ENCODE assay signal across 14 cellular contexts in genomic region chr16:386641-387156, GRCh38. TPM values are rescaled to one million over a fixed set of nuclear protein-coding genes. Genes with fewer than 3 reads are reported as not detected.
DNase-seq lines count a peak whose midpoint lies in the region; ATAC-seq, FAIRE-seq and TF ChIP-seq lines count a peak whose summit lies in the region.
"Had no signal": no experiment of that assay in that cellular context is flagged by ENCODE, and none has a peak within 500 bp of the region (broad histone marks: within the 10 kb centered on the region; RNA-seq: fewer than 3 reads in every experiment).

No MANE protein-coding gene starts in this region.

- H3K79me2 ChIP-seq in mammary epithelial cell (ENCODE audit: insufficient read depth, low read length) (no peaks in the 10 kb centered on the region), K562 (ENCODE audit: control insufficient read depth, insufficient read depth, low read length) (peaks cover 5% of the 10 kb centered on the region; the same call in 2 of the 3 replicates)

- no peak overlapping the region for H3K14ac ChIP-seq in mesenchymal stem cell (ENCODE audit: low read length in 2 of 2)

- no peaks in the 10 kb centered on the region for H3K79me1 ChIP-seq in mesenchymal stem cell (replicated peaks; ENCODE audit: low read length, poor library complexity, severe bottlenecking)

- BruUV-seq in MCF 10A (replicated peaks; lab: Mats Ljungman, UMichigan): no TSS peak
- no TSS peak for BruUV-seq in mammary epithelial cell (replicated peaks; lab: Mats Ljungman, UMichigan)
- no TSS peak for BruUV-seq in K562 (replicated peaks; lab: Mats Ljungman, UMichigan)

- H3K4me3 ChIP-seq in mammary epithelial cell (replicated peaks in 1 of 3; ENCODE audit: insufficient read depth in 1 of 3, low read depth in 2 of 3, low read length in 3 of 3) (no peak overlapping the region), K562 (no peak overlapping the region), mesenchymal stem cell (ENCODE audit: insufficient read depth in 1 of 2, low read depth in 1 of 2, low read length in 2 of 2) (no peak overlapping the region)
- H3K4me3 ChIP-seq: tibial artery had no signal

- in situ Hi-C loops in mammary epithelial cell (cut with MboI; ENCODE audit: low sequenced_read_pairs in 2 of 2): no loop called here
- in situ Hi-C loops in K562 (cut with MboI): no loop called here
- in situ Hi-C loops in GM13977 (cut with MboI; ENCODE audit: low pct_unique_long_range_greater_than_20kb, low sequenced_read_pairs, unreplicated experiment): no loop called here

- peak; percentile 17 for TF ChIP-seq CTCF in MCF 10A (IDR thresholded peaks at IDR 0.05; ENCODE audit: unreplicated experiment)
- peak in 1 of 2 donors; percentile 15 for TF ChIP-seq CTCF in mammary epithelial cell (conservative IDR thresholded peaks at IDR 0.05 in 1 of 2, IDR thresholded peaks at IDR 0.05 in 1 of 2; ENCODE audit: extremely low read depth in 1 of 2, insufficient read depth in 1 of 2, low read depth in 1 of 2, low read length in 2 of 2)
- TF ChIP-seq CTCF in K562 (IDR thresholded peaks at IDR 0.05 in 2 of 3, conservative IDR thresholded peaks at IDR 0.05 in 1 of 3; ENCODE audit: insufficient read depth in 2 of 3, low read depth in 1 of 3, low read length in 3 of 3): peak in 2 of 3 experiments; percentile 20 to 52; a peak in 3 of 6 replicates
- no peak for TF ChIP-seq CTCF in GM13977 (IDR thresholded peaks at IDR 0.05; ENCODE audit: extremely low read depth, insufficient read depth, missing control alignments)

- H3K9ac ChIP-seq in mammary epithelial cell (ENCODE audit: insufficient read depth, low read length) (no peak overlapping the region), K562 (ENCODE audit: insufficient read depth in 1 of 2, low read depth in 2 of 2, low read length in 2 of 2) (peak overlapping the region in 1 of 2 experiments; percentile 74; a peak in 1 of 4 replicates), mesenchymal stem cell (ENCODE audit: low read length) (no peak overlapping the region)

- H3K9me3 ChIP-seq in mammary epithelial cell (replicated peaks; ENCODE audit: insufficient read depth, low read length): no peaks in the 10 kb centered on the region
- H3K9me3 ChIP-seq in K562 (replicated peaks; ENCODE audit: control insufficient read depth, insufficient read depth, low read depth, low read length): no peaks in the 10 kb centered on the region; the same call in 1 of the 2 replicates
- H3K9me3 ChIP-seq in mesenchymal stem cell (ENCODE audit: control insufficient read depth, low read length): no peaks in the 10 kb centered on the region
- H3K9me3 ChIP-seq: tibial artery had no signal

- peak in 1 of 2 experiments; percentile 31; a peak in 2 of 4 replicates for TF ChIP-seq RAD21 in K562 (CRISPR knock-in tag; conservative IDR thresholded peaks at IDR 0.05 in 1 of 2, IDR thresholded peaks at IDR 0.05 in 1 of 2)

- DNase-seq in MCF 10A (ENCODE audit: unreplicated experiment) (no peak), mammary epithelial cell (no peak), K562 (ENCODE audit: extremely low read depth in 1 of 4, low spot score in 3 of 4) (peak in 1 of 4 experiments; percentile 57), mesenchymal stem cell (peak; percentile 31), superior temporal gyrus (ENCODE audit: extremely low spot score) (peak; percentile 72), GM13977 (ENCODE audit: low spot score) (no peak)
- DNase-seq: activated CD4-positive, CD25-positive, alpha-beta regulatory T cell; activated effector memory CD4-positive, alpha-beta T cell treated with Interleukin-2 at 50 U/mL for 16 hours; PC-3; stimulated activated CD4-positive, alpha-beta T cell treated with anti-CD3 and anti-CD28 coated beads, Interleukin-4, amount 100 ng/mL, for 4 hours; tibial artery had no signal

- no peaks in the 10 kb centered on the region for H4K20me1 ChIP-seq in mammary epithelial cell (ENCODE audit: insufficient read depth, low read length)
- no peaks in the 10 kb centered on the region for H4K20me1 ChIP-seq in K562 (replicated peaks; ENCODE audit: control insufficient read depth, insufficient read depth, low read length)

- peak overlapping the region in 1 of 2 experiments; percentile 29 for H2BK12ac ChIP-seq in mesenchymal stem cell (ENCODE audit: low read length in 2 of 2)

- no peak overlapping the region for H4K91ac ChIP-seq in mesenchymal stem cell (ENCODE audit: low read length)

- no peak overlapping the region for H2AFZ ChIP-seq in mammary epithelial cell (ENCODE audit: low read depth, low read length)
- H2AFZ ChIP-seq in K562 (ENCODE audit: low read depth, low read length): 0 out of 2 replicates have a peak overlapping the region, but pooled peaks have one; percentile 27
- H2AFZ ChIP-seq in mesenchymal stem cell (ENCODE audit: low read depth, low read length): no peak overlapping the region

- no peak overlapping the region for H3K27ac Mint-ChIP-seq in MCF 10A (ENCODE audit: low read depth, unreplicated experiment)

- H3K23ac ChIP-seq in mesenchymal stem cell (ENCODE audit: low read length in 2 of 2): no peak overlapping the region

- WGBS in mammary epithelial cell (ENCODE audit: low coverage, missing lambda C conversion rate): 85% methylated on average over 12 of the region's 19 CpGs
- 60% methylated on average over 19 of the region's 19 CpGs for WGBS in K562 (ENCODE audit: insufficient coverage, low coverage, missing lambda C conversion rate)
- 82% methylated on average over 19 of the region's 19 CpGs for WGBS in mesenchymal stem cell

- no peak overlapping the region for H3K4me2 ChIP-seq in mammary epithelial cell (ENCODE audit: insufficient read depth, low read depth, low read length)
- H3K4me2 ChIP-seq in K562 (ENCODE audit: insufficient read depth, low read length): peak overlapping the region; percentile 3; the same call in 1 of the 2 replicates
- H3K4me2 ChIP-seq in mesenchymal stem cell (ENCODE audit: low read length, poor library complexity, severe bottlenecking): no peak overlapping the region

- peaks cover 9% of the 10 kb centered on the region for H3K36me3 Mint-ChIP-seq in MCF 10A (ENCODE audit: insufficient read depth, unreplicated experiment)

- H2AK5ac ChIP-seq in mesenchymal stem cell (ENCODE audit: low read length, severe bottlenecking): no peak overlapping the region

- POLR2A ChIA-PET in MCF 10A (lab: Yijun Ruan, JAX): interaction anchor here (0.7 kb wide), 1 partner anchor 109 kb away, joined by 3 read pairs; no protein-coding TSS in a partner anchor
- POLR2A ChIA-PET in K562 (lab: Yijun Ruan, JAX): interaction anchor here (0.5 to 1.3 kb wide), 4 partner anchors 10 to 330 kb away, joined by 3 read pairs; partner anchors contain the start of gene METTL26

- H3K4me1 ChIP-seq in mammary epithelial cell (ENCODE audit: insufficient read depth, low read length) (peaks cover 18% of the 10 kb centered on the region), K562 (replicated peaks in 1 of 2; ENCODE audit: control insufficient read depth in 2 of 2, insufficient read depth in 2 of 2, low read length in 2 of 2) (peaks cover 13 to 67% of the 10 kb centered on the region in 2 experiments), mesenchymal stem cell (ENCODE audit: control insufficient read depth, insufficient read depth, low read depth, low read length) (peaks cover 20% of the 10 kb centered on the region)

- no peak overlapping the region for H3K4ac ChIP-seq in mesenchymal stem cell (ENCODE audit: low read depth in 1 of 2, low read length in 2 of 2)

- no peaks in the 10 kb centered on the region for H3K9me1 ChIP-seq in K562 (ENCODE audit: control insufficient read depth, insufficient read depth, low read length)

- no peaks in the 10 kb centered on the region for H3K9me3 Mint-ChIP-seq in MCF 10A (ENCODE audit: unreplicated experiment)

- H3K36me3 ChIP-seq in mammary epithelial cell (ENCODE audit: insufficient read depth, low read length) (no peaks in the 10 kb centered on the region), K562 (ENCODE audit: control insufficient read depth, insufficient read depth, low read length) (no peaks in the 10 kb centered on the region), mesenchymal stem cell (ENCODE audit: control insufficient read depth in 1 of 2, insufficient read depth in 2 of 2, low read depth in 1 of 2, low read length in 2 of 2) (no peaks in the 10 kb centered on the region)
- H3K36me3 ChIP-seq: tibial artery had no signal

- no peak overlapping the region for H3K27ac ChIP-seq in mammary epithelial cell (ENCODE audit: insufficient read depth, low read depth, low read length)
- H3K27ac ChIP-seq in K562 (ENCODE audit: extremely low read depth, low read depth, low read length): 0 out of 3 replicates have a peak overlapping the region, but pooled peaks have one; percentile 47
- H3K27ac ChIP-seq in mesenchymal stem cell (ENCODE audit: low read length, poor library complexity, severe bottlenecking): no peak overlapping the region
- H3K27ac ChIP-seq: HL-60, tibial artery had no signal

- intact Hi-C loops in MCF 10A (cut with micrococcal nuclease) (loop anchor here (2.0 kb wide), 1 partner anchor 108 kb away; no protein-coding TSS in a partner anchor), mammary epithelial cell (cut with micrococcal nuclease) (loop anchor here (2.0 to 10.0 kb wide), 2 partner anchors 198 to 224 kb away; no protein-coding TSS in a partner anchor), K562 (cut with micrococcal nuclease) (no loop called here)

- H3K4me3 Mint-ChIP-seq in MCF 10A (ENCODE audit: unreplicated experiment): no peak overlapping the region

- CTCF ChIA-PET in MCF 10A (lab: Yijun Ruan, JAX): interaction anchor here (0.6 to 0.8 kb wide), 7 partner anchors 111 to 297 kb away, joined by 3 to 4 read pairs (median 3); no protein-coding TSS in a partner anchor
- CTCF ChIA-PET in mammary epithelial cell (lab: Charles Lee; ENCODE audit: low non-redundant PET): interaction anchor here (0.6 to 0.8 kb wide), 3 partner anchors 16 to 321 kb away, joined by 3 to 31 read pairs (median 20); partner anchors contain the start of gene MRPL28
- CTCF ChIA-PET in K562 (lab: Yijun Ruan, JAX; ENCODE audit: low intra/inter-chr PET ratio): no interaction called here

- TF ChIP-seq POLR2A in K562 (conservative IDR thresholded peaks at IDR 0.05): no peak

- H2BK15ac ChIP-seq in mesenchymal stem cell (ENCODE audit: low read depth, poor library complexity, severe bottlenecking): no peak overlapping the region

- ATAC-seq in K562: no peak
- ATAC-seq in HG03442 (IDR thresholded peaks at IDR 0.05; ENCODE audit: unreplicated experiment): no peak
- no peak for ATAC-seq in HG03280 (IDR thresholded peaks at IDR 0.05; ENCODE audit: unreplicated experiment)
- ATAC-seq: PC-3 had no signal

- no peak overlapping the region for H2BK5ac ChIP-seq in mesenchymal stem cell (ENCODE audit: low read depth, low read length, poor library complexity, severe bottlenecking)

- no peak for TF ChIP-seq EP300 in K562 (IDR thresholded peaks at IDR 0.05; ENCODE audit: low read length)

- FAIRE-seq in K562 (lab: Jason Lieb, UNC): peak; percentile 79

- H4K8ac ChIP-seq in mesenchymal stem cell (ENCODE audit: low read length): no peak overlapping the region

- H3K27me3 ChIP-seq in mammary epithelial cell (ENCODE audit: insufficient read depth, low read length): no peaks in the 10 kb centered on the region
- H3K27me3 ChIP-seq in K562 (ENCODE audit: control insufficient read depth in 2 of 2, insufficient read depth in 2 of 2, low read length in 2 of 2): no peaks in the 10 kb centered on the region
- H3K27me3 ChIP-seq in mesenchymal stem cell (ENCODE audit: control insufficient read depth in 1 of 2, insufficient read depth in 1 of 2, low read length in 2 of 2): no peaks in the 10 kb centered on the region
- H3K27me3 ChIP-seq: tibial artery had no signal

- no peak overlapping the region for H3K18ac ChIP-seq in mesenchymal stem cell (ENCODE audit: low read depth in 1 of 2, low read length in 2 of 2)

- dilution Hi-C loops in mammary epithelial cell (cut with HindIII; ENCODE audit: low sequenced_read_pairs): no loop called here

- H3K27me3 Mint-ChIP-seq in MCF 10A (ENCODE audit: insufficient read depth, unreplicated experiment): no peaks in the 10 kb centered on the region

- H3K4me1 Mint-ChIP-seq in MCF 10A (ENCODE audit: insufficient read depth, unreplicated experiment): peaks cover 6% of the 10 kb centered on the region

- H2BK120ac ChIP-seq in mesenchymal stem cell (ENCODE audit: low read depth, low read length): no peak overlapping the region

RNA-seq across cellular contexts. Expression of gene PGAP6, which starts 4.9 kb away (rescaled TPM):
- total RNA-seq in MCF 10A (2022) (18.3 and 23.9 TPM in 2 replicates), mammary epithelial cell (10 to 100 TPM; 31.3 to 44.5 TPM), K562 (2014; rRNA removed) (43.4 and 66.6 TPM in 2 replicates), K562 (2014; rRNA removed; fragmentation: Illumina TruSeq; extraction: Trizol) (3.8 and 8.9 TPM in 2 replicates), K562 (2015; rRNA removed; fragmentation: Illumina TruSeq; extraction: Trizol) (35.9 and 39.3 TPM in 2 replicates), K562 (2021) (49.8 and 50.2 TPM in 2 replicates)
- polyA plus RNA-seq in mammary epithelial cell (73.2 TPM), K562 (2011; rRNA removed) (41.7 and 73.2 TPM in 2 replicates), K562 (2014; fragmentation: Illumina TruSeq; extraction: Trizol) (20.0 and 53.1 TPM in 2 replicates), K562 (2014; fragmentation: Nextera tagmentation; extraction: Ambion mirVana) (1 to 10 TPM in 1 of 2 experiments, under 1 TPM in 1; 0.45 to 1.3 TPM), K562 (2014; rRNA removed) (46.2 and 50.1 TPM in 2 replicates)
- 77.1 TPM for polyA minus RNA-seq in mammary epithelial cell
- total RNA-seq in K562 (2011; cell fraction: chromatin; rRNA removed; ENCODE audit: low replicate concordance): 56.2 and 231 TPM in 2 replicates
- 229 and 238 TPM in 2 replicates for total RNA-seq in K562 (2011; cell fraction: nucleolus; rRNA removed)
- total RNA-seq in K562 (2011; cell fraction: nucleoplasm; rRNA removed): 112 and 118 TPM in 2 replicates
- 113 and 177 TPM in 2 replicates for polyA plus RNA-seq in K562 (2011; cell fraction: cytosol; rRNA removed)
- 157 and 271 TPM in 2 replicates for polyA plus RNA-seq in K562 (2011; cell fraction: nucleus; rRNA removed)
- polyA plus RNA-seq in K562 (2012): 62.5 and 85.8 TPM in 2 replicates
- 25.0 and 47.0 TPM in 2 replicates for polyA minus RNA-seq in K562 (2011; rRNA and poly(A)+ RNA removed)
- polyA minus RNA-seq in K562 (2011; cell fraction: cytosol; rRNA and poly(A)+ RNA removed): 43.0 and 54.1 TPM in 2 replicates
- 40.1 and 42.9 TPM in 2 replicates for polyA minus RNA-seq in K562 (2011; cell fraction: nucleus; rRNA and poly(A)+ RNA removed)
- 84.3 TPM for polyA plus RNA-seq in mesenchymal stem cell (2013, experiment 1 of 2)
- polyA plus RNA-seq in mesenchymal stem cell (2013, experiment 2 of 2): 88.5 TPM

RNA-seq across cellular contexts. Expression of gene NME4, which starts 10.3 kb away (rescaled TPM):
- total RNA-seq in MCF 10A (2022) (71.9 and 76.8 TPM in 2 replicates), mammary epithelial cell (10 to 100 TPM; 64.7 to 74.4 TPM), K562 (2014; rRNA removed) (211 and 255 TPM in 2 replicates), K562 (2014; rRNA removed; fragmentation: Illumina TruSeq; extraction: Trizol) (50.2 and 61.5 TPM in 2 replicates), K562 (2015; rRNA removed; fragmentation: Illumina TruSeq; extraction: Trizol) (145 and 151 TPM in 2 replicates), K562 (2021) (189 and 206 TPM in 2 replicates)
- polyA plus RNA-seq in mammary epithelial cell (88.6 TPM), K562 (2011; rRNA removed) (139 and 160 TPM in 2 replicates), K562 (2014; fragmentation: Illumina TruSeq; extraction: Trizol) (135 and 223 TPM in 2 replicates), K562 (2014; fragmentation: Nextera tagmentation; extraction: Ambion mirVana) (10 to 100 TPM; 15.4 to 17.5 TPM), K562 (2014; rRNA removed) (264 and 339 TPM in 2 replicates)
- polyA minus RNA-seq in mammary epithelial cell: 35.0 TPM
- total RNA-seq in K562 (2011; cell fraction: chromatin; rRNA removed; ENCODE audit: low replicate concordance): 39.0 and 108 TPM in 2 replicates
- total RNA-seq in K562 (2011; cell fraction: nucleolus; rRNA removed): 83.4 and 88.0 TPM in 2 replicates
- total RNA-seq in K562 (2011; cell fraction: nucleoplasm; rRNA removed): 67.1 and 101 TPM in 2 replicates
- 277 and 663 TPM in 2 replicates for polyA plus RNA-seq in K562 (2011; cell fraction: cytosol; rRNA removed)
- 165 and 221 TPM in 2 replicates for polyA plus RNA-seq in K562 (2011; cell fraction: nucleus; rRNA removed)
- polyA plus RNA-seq in K562 (2012): 211 and 279 TPM in 2 replicates
- 23.2 and 37.8 TPM in 2 replicates for polyA minus RNA-seq in K562 (2011; rRNA and poly(A)+ RNA removed)
- polyA minus RNA-seq in K562 (2011; cell fraction: cytosol; rRNA and poly(A)+ RNA removed): 60.9 and 70.8 TPM in 2 replicates
- 32.2 and 35.7 TPM in 2 replicates for polyA minus RNA-seq in K562 (2011; cell fraction: nucleus; rRNA and poly(A)+ RNA removed)
- polyA plus RNA-seq in mesenchymal stem cell (2013, experiment 1 of 2): 411 TPM
- 395 TPM for polyA plus RNA-seq in mesenchymal stem cell (2013, experiment 2 of 2)

RNA-seq across cellular contexts. Expression of gene DECR2, which starts 15.0 kb away (rescaled TPM):
- 29.0 and 37.2 TPM in 2 replicates for total RNA-seq in MCF 10A (2022)
- total RNA-seq in mammary epithelial cell: 10 to 100 TPM; 19.2 to 26.6 TPM
- 14.5 TPM for polyA plus RNA-seq in mammary epithelial cell
- polyA minus RNA-seq in mammary epithelial cell: 10.2 TPM
- total RNA-seq in K562 (2011; cell fraction: chromatin; rRNA removed; ENCODE audit: low replicate concordance): 27.0 and 84.4 TPM in 2 replicates
- total RNA-seq in K562 (2011; cell fraction: nucleolus; rRNA removed): 49.9 and 50.8 TPM in 2 replicates
- total RNA-seq in K562 (2011; cell fraction: nucleoplasm; rRNA removed): 40.5 and 41.6 TPM in 2 replicates
- 16.8 and 18.4 TPM in 2 replicates for total RNA-seq in K562 (2014; rRNA removed)
- 3.2 and 5.6 TPM in 2 replicates for total RNA-seq in K562 (2014; rRNA removed; fragmentation: Illumina TruSeq; extraction: Trizol)
- total RNA-seq in K562 (2015; rRNA removed; fragmentation: Illumina TruSeq; extraction: Trizol): 10.3 and 10.6 TPM in 2 replicates
- total RNA-seq in K562 (2021): 22.9 and 23.1 TPM in 2 replicates
- 13.9 and 21.6 TPM in 2 replicates for polyA plus RNA-seq in K562 (2011; rRNA removed)
- polyA plus RNA-seq in K562 (2011; cell fraction: cytosol; rRNA removed): 22.5 and 45.9 TPM in 2 replicates
- polyA plus RNA-seq in K562 (2011; cell fraction: nucleus; rRNA removed): 71.0 and 103 TPM in 2 replicates
- polyA plus RNA-seq in K562 (2012): 18.3 and 22.5 TPM in 2 replicates
- 6.9 and 13.4 TPM in 2 replicates for polyA plus RNA-seq in K562 (2014; fragmentation: Illumina TruSeq; extraction: Trizol)
- 1 to 10 TPM; 1.0 to 2.1 TPM for polyA plus RNA-seq in K562 (2014; fragmentation: Nextera tagmentation; extraction: Ambion mirVana)
- 31.9 and 33.1 TPM in 2 replicates for polyA plus RNA-seq in K562 (2014; rRNA removed)
- 1.9 and 3.6 TPM in 2 replicates for polyA minus RNA-seq in K562 (2011; rRNA and poly(A)+ RNA removed)
- 7.8 and 10.6 TPM in 2 replicates for polyA minus RNA-seq in K562 (2011; cell fraction: cytosol; rRNA and poly(A)+ RNA removed)
- 10.1 and 11.2 TPM in 2 replicates for polyA minus RNA-seq in K562 (2011; cell fraction: nucleus; rRNA and poly(A)+ RNA removed)
- polyA plus RNA-seq in mesenchymal stem cell (2013, experiment 1 of 2): 21.5 TPM
- 21.2 TPM for polyA plus RNA-seq in mesenchymal stem cell (2013, experiment 2 of 2)

RNA-seq across cellular contexts. Expression of gene MRPL28, which starts 16.4 kb away (rescaled TPM):
- total RNA-seq in MCF 10A (2022): 105 and 121 TPM in 2 replicates
- 10 to 100 TPM; 49.8 to 83.9 TPM for total RNA-seq in mammary epithelial cell
- polyA plus RNA-seq in mammary epithelial cell: 155 TPM
- 129 TPM for polyA minus RNA-seq in mammary epithelial cell
- total RNA-seq in K562 (2011; cell fraction: chromatin; rRNA removed; ENCODE audit: low replicate concordance): 23.4 and 64.3 TPM in 2 replicates
- total RNA-seq in K562 (2011; cell fraction: nucleolus; rRNA removed): 75.9 and 80.4 TPM in 2 replicates
- 40.5 and 50.3 TPM in 2 replicates for total RNA-seq in K562 (2011; cell fraction: nucleoplasm; rRNA removed)
- 323 and 344 TPM in 2 replicates for total RNA-seq in K562 (2014; rRNA removed)
- 54.8 and 63.1 TPM in 2 replicates for total RNA-seq in K562 (2014; rRNA removed; fragmentation: Illumina TruSeq; extraction: Trizol)
- total RNA-seq in K562 (2015; rRNA removed; fragmentation: Illumina TruSeq; extraction: Trizol): 157 and 167 TPM in 2 replicates
- 175 and 183 TPM in 2 replicates for total RNA-seq in K562 (2021)
- polyA plus RNA-seq in K562 (2011; rRNA removed): 152 and 181 TPM in 2 replicates
- polyA plus RNA-seq in K562 (2011; cell fraction: cytosol; rRNA removed): 215 and 452 TPM in 2 replicates
- 114 and 165 TPM in 2 replicates for polyA plus RNA-seq in K562 (2011; cell fraction: nucleus; rRNA removed)
- 108 and 172 TPM in 2 replicates for polyA plus RNA-seq in K562 (2012)
- polyA plus RNA-seq in K562 (2014; fragmentation: Illumina TruSeq; extraction: Trizol): 219 and 232 TPM in 2 replicates
- 10 to 100 TPM in 1 of 2 experiments, 1 to 10 TPM in 1; 2.5 to 22.9 TPM for polyA plus RNA-seq in K562 (2014; fragmentation: Nextera tagmentation; extraction: Ambion mirVana)
- 306 and 314 TPM in 2 replicates for polyA plus RNA-seq in K562 (2014; rRNA removed)
- 49.7 and 74.3 TPM in 2 replicates for polyA minus RNA-seq in K562 (2011; rRNA and poly(A)+ RNA removed)
- polyA minus RNA-seq in K562 (2011; cell fraction: cytosol; rRNA and poly(A)+ RNA removed): 48.1 and 65.9 TPM in 2 replicates
- 23.4 and 31.5 TPM in 2 replicates for polyA minus RNA-seq in K562 (2011; cell fraction: nucleus; rRNA and poly(A)+ RNA removed)
- polyA plus RNA-seq in mesenchymal stem cell (2013, experiment 1 of 2): 82.6 TPM
- polyA plus RNA-seq in mesenchymal stem cell (2013, experiment 2 of 2): 81.5 TPM

RNA-seq across cellular contexts. Expression of gene AXIN1, which starts 34.2 kb away (rescaled TPM):
- 37.0 and 43.7 TPM in 2 replicates for total RNA-seq in MCF 10A (2022)
- total RNA-seq in mammary epithelial cell: 10 to 100 TPM; 21.7 to 31.2 TPM
- polyA plus RNA-seq in mammary epithelial cell: 13.0 TPM
- polyA minus RNA-seq in mammary epithelial cell: 10.6 TPM
- 41.5 and 88.6 TPM in 2 replicates for total RNA-seq in K562 (2011; cell fraction: chromatin; rRNA removed; ENCODE audit: low replicate concordance)
- 39.7 and 42.5 TPM in 2 replicates for total RNA-seq in K562 (2011; cell fraction: nucleolus; rRNA removed)
- total RNA-seq in K562 (2011; cell fraction: nucleoplasm; rRNA removed): 23.8 and 31.0 TPM in 2 replicates
- total RNA-seq in K562 (2014; rRNA removed): 53.9 and 65.3 TPM in 2 replicates
- total RNA-seq in K562 (2014; rRNA removed; fragmentation: Illumina TruSeq; extraction: Trizol): 13.1 and 16.0 TPM in 2 replicates
- 28.1 and 28.6 TPM in 2 replicates for total RNA-seq in K562 (2015; rRNA removed; fragmentation: Illumina TruSeq; extraction: Trizol)
- 49.9 and 58.0 TPM in 2 replicates for total RNA-seq in K562 (2021)
- 7.4 and 13.0 TPM in 2 replicates for polyA plus RNA-seq in K562 (2011; rRNA removed)
- 13.6 and 26.9 TPM in 2 replicates for polyA plus RNA-seq in K562 (2011; cell fraction: cytosol; rRNA removed)
- 20.6 and 36.7 TPM in 2 replicates for polyA plus RNA-seq in K562 (2011; cell fraction: nucleus; rRNA removed)
- 26.0 and 33.9 TPM in 2 replicates for polyA plus RNA-seq in K562 (2012)
- polyA plus RNA-seq in K562 (2014; fragmentation: Illumina TruSeq; extraction: Trizol): 25.9 and 36.3 TPM in 2 replicates
- under 1 TPM; 0.42 to 0.77 TPM for polyA plus RNA-seq in K562 (2014; fragmentation: Nextera tagmentation; extraction: Ambion mirVana)
- 36.8 and 40.5 TPM in 2 replicates for polyA plus RNA-seq in K562 (2014; rRNA removed)
- polyA minus RNA-seq in K562 (2011; rRNA and poly(A)+ RNA removed): 9.0 and 13.1 TPM in 2 replicates
- polyA minus RNA-seq in K562 (2011; cell fraction: cytosol; rRNA and poly(A)+ RNA removed): 16.1 and 34.2 TPM in 2 replicates
- polyA minus RNA-seq in K562 (2011; cell fraction: nucleus; rRNA and poly(A)+ RNA removed): 14.3 and 14.4 TPM in 2 replicates
- polyA plus RNA-seq in mesenchymal stem cell (2013, experiment 1 of 2): 8.3 TPM
- 8.7 TPM for polyA plus RNA-seq in mesenchymal stem cell (2013, experiment 2 of 2)

Comparison
In these comparisons a context has a peak if more than half of its experiments do, and no peak if none do; other contexts are left out.
1. DNase-seq: peak in mesenchymal stem cell (single experiment) and superior temporal gyrus (single experiment); none in MCF 10A (single experiment), mammary epithelial cell (single experiment) and GM13977 (single experiment).